5 cellular contexts compared by ENCODE assay signal in genomic region chr20:12823742-12824141, GRCh38.
"Had no signal": no experiment of that assay in that cellular context is flagged by ENCODE, and none has a peak within 500 bp of the region (broad histone marks: within the 10 kb centered on the region; RNA-seq: fewer than 3 reads in every experiment).

No MANE protein-coding gene starts in this region.

- H3K4me2 ChIP-seq: GM23338 had no signal

- H2AFZ ChIP-seq: GM23338 had no signal

- H3K27ac ChIP-seq: HL-60 had no signal

- H3K4me3 ChIP-seq: GM23338 had no signal

- DNase-seq: H9, HCEC 1CT had no signal

- ATAC-seq: GM23338, HepG2 had no signal
